ENCODE assay signal across 2 cellular contexts in the genomic region with DNA sequence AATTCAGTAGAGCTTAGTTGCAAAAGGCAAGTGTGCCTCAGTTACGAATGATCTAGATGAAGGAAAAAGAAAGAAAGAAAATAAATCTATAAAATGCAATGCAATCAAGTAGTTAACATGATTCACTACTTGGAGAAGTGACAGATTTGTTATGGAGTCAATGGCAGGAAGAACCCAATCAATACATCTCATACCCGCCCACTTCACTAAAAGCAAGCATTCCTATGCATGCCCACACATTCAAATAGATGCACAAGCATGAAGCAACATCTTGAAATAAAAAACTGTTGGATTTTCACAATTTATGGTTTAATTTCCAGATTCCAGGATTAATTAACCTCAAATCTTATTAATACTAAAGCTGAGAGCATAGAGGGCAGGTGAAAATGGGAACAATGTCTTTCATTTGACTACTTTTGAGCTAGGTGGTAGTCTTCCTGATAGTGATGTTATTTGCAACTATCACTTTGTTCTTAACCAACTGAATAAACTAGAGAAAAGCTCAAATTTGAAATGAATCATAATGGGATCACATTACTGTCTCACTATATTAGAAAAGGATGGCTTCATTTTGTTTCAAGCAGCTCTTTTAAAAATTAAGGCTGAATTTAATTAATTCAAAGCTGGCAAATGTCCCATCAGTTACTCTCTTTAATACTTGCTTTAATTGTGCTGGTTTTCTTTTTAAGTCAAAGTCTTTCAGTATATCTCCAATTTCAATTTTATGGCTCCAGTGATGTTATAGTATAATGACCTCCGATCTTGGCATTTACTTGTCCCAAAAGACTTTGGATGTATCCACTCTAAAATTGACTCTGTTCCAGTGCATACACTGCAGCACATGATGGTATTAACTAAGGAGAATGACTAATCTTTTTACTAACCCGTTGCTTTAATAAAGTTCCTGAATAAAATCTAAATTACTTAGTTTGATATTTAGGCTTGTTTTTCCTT.
A peak's percentile ranks its signal among the peaks of the same experiment; 100 is the strongest.
TF ChIP-seq lines count a peak whose summit lies in the region.

No MANE protein-coding gene starts in this region.

TF ChIP-seq in HEK293, 187 proteins besides CTCF, POLR2A, EP300 and RAD21 (continues in another document):
- TF ChIP-seq BCL11A (tag by site-specific recombination; IDR thresholded peaks at IDR 0.05; ENCODE audit: low read depth) (0 out of 2 replicates have a peak, but pooled peaks have one; percentile 48), ZNF24 (tag by site-specific recombination; IDR thresholded peaks at IDR 0.05) (no peak), ZNF600 (tag by site-specific recombination; IDR thresholded peaks at IDR 0.05) (no peak), ZNF140 (tag by site-specific recombination; IDR thresholded peaks at IDR 0.05) (no peak), ZNF202 (tag by site-specific recombination; IDR thresholded peaks at IDR 0.05; ENCODE audit: borderline replicate concordance) (no peak), ZNF214 (tag by site-specific recombination; IDR thresholded peaks at IDR 0.05; ENCODE audit: borderline replicate concordance) (no peak), ZNF114 (tag by site-specific recombination; IDR thresholded peaks at IDR 0.05) (no peak), SP3 (tag by site-specific recombination; IDR thresholded peaks at IDR 0.05) (no peak), YY1 (tag by site-specific recombination; IDR thresholded peaks at IDR 0.05) (no peak), ZXDB (tag by site-specific recombination; IDR thresholded peaks at IDR 0.05) (no peak), ZBTB8A (tag by site-specific recombination; IDR thresholded peaks at IDR 0.05) (no peak), ZNF785 (tag by site-specific recombination; IDR thresholded peaks at IDR 0.05) (no peak), HOXA7 (CRISPR knock-in tag; IDR thresholded peaks at IDR 0.05; ENCODE audit: borderline replicate concordance) (no peak), ZNF76 (tag by site-specific recombination; IDR thresholded peaks at IDR 0.05; ENCODE audit: borderline replicate concordance, low read depth) (no peak), GLIS1 (tag by site-specific recombination; IDR thresholded peaks at IDR 0.05) (no peak), TCF7L2 (IDR thresholded peaks at IDR 0.05; ENCODE audit: borderline replicate concordance, low read depth, low read length) (peak; percentile 31; the same call in 1 of the 2 replicates), ZNF248 (tag by site-specific recombination; IDR thresholded peaks at IDR 0.05) (no peak), ZFHX2 (tag by site-specific recombination; conservative IDR thresholded peaks at IDR 0.05) (no peak), ZBTB17 (tag by site-specific recombination; IDR thresholded peaks at IDR 0.05) (no peak), MYNN (tag by site-specific recombination; IDR thresholded peaks at IDR 0.05; ENCODE audit: borderline replicate concordance) (no peak), WT1 (tag by site-specific recombination; IDR thresholded peaks at IDR 0.05) (no peak), ZNF510 (tag by site-specific recombination; IDR thresholded peaks at IDR 0.05; ENCODE audit: insufficient replicate concordance) (no peak), ZNF530 (tag by site-specific recombination; IDR thresholded peaks at IDR 0.05; ENCODE audit: low read depth) (no peak), ZNF677 (tag by site-specific recombination; IDR thresholded peaks at IDR 0.05) (no peak), ZSCAN30 (tag by site-specific recombination; IDR thresholded peaks at IDR 0.05) (no peak), SP7 (tag by site-specific recombination; IDR thresholded peaks at IDR 0.05) (no peak), OSR2 (tag by site-specific recombination; IDR thresholded peaks at IDR 0.05) (0 out of 2 replicates have a peak, but pooled peaks have one; percentile 20), SETDB1 (IDR thresholded peaks at IDR 0.05; ENCODE audit: insufficient read length, low read length) (no peak), ZNF521 (tag by site-specific recombination; IDR thresholded peaks at IDR 0.05) (no peak), OVOL3 (tag by site-specific recombination; IDR thresholded peaks at IDR 0.05) (no peak)
- TF ChIP-seq, protein P1, sequence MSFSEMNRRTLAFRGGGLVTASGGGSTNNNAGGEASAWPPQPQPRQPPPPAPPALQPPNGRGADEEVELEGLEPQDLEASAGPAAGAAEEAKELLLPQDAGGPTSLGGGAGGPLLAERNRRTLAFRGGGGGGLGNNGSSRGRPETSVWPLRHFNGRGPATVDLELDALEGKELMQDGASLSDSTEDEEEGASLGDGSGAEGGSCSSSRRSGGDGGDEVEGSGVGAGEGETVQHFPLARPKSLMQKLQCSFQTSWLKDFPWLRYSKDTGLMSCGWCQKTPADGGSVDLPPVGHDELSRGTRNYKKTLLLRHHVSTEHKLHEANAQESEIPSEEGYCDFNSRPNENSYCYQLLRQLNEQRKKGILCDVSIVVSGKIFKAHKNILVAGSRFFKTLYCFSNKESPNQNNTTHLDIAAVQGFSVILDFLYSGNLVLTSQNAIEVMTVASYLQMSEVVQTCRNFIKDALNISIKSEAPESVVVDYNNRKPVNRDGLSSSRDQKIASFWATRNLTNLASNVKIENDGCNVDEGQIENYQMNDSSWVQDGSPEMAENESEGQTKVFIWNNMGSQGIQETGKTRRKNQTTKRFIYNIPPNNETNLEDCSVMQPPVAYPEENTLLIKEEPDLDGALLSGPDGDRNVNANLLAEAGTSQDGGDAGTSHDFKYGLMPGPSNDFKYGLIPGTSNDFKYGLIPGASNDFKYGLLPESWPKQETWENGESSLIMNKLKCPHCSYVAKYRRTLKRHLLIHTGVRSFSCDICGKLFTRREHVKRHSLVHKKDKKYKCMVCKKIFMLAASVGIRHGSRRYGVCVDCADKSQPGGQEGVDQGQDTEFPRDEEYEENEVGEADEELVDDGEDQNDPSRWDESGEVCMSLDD (tag by site-specific recombination; IDR thresholded peaks at IDR 0.05): no peak
- TF ChIP-seq, protein P2, sequence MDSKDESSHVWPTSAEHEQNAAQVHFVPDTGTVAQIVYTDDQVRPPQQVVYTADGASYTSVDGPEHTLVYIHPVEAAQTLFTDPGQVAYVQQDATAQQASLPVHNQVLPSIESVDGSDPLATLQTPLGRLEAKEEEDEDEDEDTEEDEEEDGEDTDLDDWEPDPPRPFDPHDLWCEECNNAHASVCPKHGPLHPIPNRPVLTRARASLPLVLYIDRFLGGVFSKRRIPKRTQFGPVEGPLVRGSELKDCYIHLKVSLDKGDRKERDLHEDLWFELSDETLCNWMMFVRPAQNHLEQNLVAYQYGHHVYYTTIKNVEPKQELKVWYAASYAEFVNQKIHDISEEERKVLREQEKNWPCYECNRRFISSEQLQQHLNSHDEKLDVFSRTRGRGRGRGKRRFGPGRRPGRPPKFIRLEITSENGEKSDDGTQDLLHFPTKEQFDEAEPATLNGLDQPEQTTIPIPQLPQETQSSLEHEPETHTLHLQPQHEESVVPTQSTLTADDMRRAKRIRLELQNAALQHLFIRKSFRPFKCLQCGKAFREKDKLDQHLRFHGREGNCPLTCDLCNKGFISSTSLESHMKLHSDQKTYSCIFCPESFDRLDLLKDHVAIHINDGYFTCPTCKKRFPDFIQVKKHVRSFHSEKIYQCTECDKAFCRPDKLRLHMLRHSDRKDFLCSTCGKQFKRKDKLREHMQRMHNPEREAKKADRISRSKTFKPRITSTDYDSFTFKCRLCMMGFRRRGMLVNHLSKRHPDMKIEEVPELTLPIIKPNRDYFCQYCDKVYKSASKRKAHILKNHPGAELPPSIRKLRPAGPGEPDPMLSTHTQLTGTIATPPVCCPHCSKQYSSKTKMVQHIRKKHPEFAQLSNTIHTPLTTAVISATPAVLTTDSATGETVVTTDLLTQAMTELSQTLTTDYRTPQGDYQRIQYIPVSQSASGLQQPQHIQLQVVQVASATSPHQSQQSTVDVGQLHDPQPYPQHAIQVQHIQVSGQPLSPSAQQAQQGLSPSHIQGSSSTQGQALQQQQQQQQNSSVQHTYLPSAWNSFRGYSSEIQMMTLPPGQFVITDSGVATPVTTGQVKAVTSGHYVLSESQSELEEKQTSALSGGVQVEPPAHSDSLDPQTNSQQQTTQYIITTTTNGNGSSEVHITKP (tag by site-specific recombination; IDR thresholded peaks at IDR 0.05): no peak

TF ChIP-seq in HepG2, 621 proteins besides CTCF, POLR2A, EP300 and RAD21:
- no peak for TF ChIP-seq ZKSCAN1 (IDR thresholded peaks at IDR 0.05; ENCODE audit: low read length)
- no peak for TF ChIP-seq SP2 (CRISPR knock-in tag; IDR thresholded peaks at IDR 0.05)
- TF ChIP-seq PHF5A (CRISPR knock-in tag; IDR thresholded peaks at IDR 0.05; ENCODE audit: low read depth, unreplicated experiment): no peak
- TF ChIP-seq ZNF615 (CRISPR knock-in tag; IDR thresholded peaks at IDR 0.05; ENCODE audit: borderline replicate concordance): no peak
- TF ChIP-seq GABPB1 (CRISPR knock-in tag; IDR thresholded peaks at IDR 0.05): no peak
- TF ChIP-seq, protein P3, sequence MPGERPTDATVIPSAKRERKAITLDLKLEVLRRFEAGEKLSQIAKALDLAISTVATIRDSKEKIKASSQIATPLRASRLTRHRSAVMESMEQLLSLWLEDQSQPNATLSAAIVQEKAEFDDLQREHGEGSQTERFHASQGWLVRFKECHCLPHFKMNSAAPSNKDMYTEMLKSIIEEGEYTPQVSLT (CRISPR knock-in tag; IDR thresholded peaks at IDR 0.05; ENCODE audit: borderline replicate concordance, low read depth): no peak
- no peak for TF ChIP-seq ZNF17 (CRISPR knock-in tag; IDR thresholded peaks at IDR 0.05)
- TF ChIP-seq ZC3H13 (CRISPR knock-in tag; IDR thresholded peaks at IDR 0.05): no peak
- TF ChIP-seq SP5 (CRISPR knock-in tag; IDR thresholded peaks at IDR 0.05; ENCODE audit: borderline replicate concordance, low read depth): no peak
- no peak for TF ChIP-seq DNMT3B (CRISPR knock-in tag; conservative IDR thresholded peaks at IDR 0.05)
- TF ChIP-seq ZSCAN29 (CRISPR knock-in tag; conservative IDR thresholded peaks at IDR 0.05): no peak
- TF ChIP-seq, protein P4, sequence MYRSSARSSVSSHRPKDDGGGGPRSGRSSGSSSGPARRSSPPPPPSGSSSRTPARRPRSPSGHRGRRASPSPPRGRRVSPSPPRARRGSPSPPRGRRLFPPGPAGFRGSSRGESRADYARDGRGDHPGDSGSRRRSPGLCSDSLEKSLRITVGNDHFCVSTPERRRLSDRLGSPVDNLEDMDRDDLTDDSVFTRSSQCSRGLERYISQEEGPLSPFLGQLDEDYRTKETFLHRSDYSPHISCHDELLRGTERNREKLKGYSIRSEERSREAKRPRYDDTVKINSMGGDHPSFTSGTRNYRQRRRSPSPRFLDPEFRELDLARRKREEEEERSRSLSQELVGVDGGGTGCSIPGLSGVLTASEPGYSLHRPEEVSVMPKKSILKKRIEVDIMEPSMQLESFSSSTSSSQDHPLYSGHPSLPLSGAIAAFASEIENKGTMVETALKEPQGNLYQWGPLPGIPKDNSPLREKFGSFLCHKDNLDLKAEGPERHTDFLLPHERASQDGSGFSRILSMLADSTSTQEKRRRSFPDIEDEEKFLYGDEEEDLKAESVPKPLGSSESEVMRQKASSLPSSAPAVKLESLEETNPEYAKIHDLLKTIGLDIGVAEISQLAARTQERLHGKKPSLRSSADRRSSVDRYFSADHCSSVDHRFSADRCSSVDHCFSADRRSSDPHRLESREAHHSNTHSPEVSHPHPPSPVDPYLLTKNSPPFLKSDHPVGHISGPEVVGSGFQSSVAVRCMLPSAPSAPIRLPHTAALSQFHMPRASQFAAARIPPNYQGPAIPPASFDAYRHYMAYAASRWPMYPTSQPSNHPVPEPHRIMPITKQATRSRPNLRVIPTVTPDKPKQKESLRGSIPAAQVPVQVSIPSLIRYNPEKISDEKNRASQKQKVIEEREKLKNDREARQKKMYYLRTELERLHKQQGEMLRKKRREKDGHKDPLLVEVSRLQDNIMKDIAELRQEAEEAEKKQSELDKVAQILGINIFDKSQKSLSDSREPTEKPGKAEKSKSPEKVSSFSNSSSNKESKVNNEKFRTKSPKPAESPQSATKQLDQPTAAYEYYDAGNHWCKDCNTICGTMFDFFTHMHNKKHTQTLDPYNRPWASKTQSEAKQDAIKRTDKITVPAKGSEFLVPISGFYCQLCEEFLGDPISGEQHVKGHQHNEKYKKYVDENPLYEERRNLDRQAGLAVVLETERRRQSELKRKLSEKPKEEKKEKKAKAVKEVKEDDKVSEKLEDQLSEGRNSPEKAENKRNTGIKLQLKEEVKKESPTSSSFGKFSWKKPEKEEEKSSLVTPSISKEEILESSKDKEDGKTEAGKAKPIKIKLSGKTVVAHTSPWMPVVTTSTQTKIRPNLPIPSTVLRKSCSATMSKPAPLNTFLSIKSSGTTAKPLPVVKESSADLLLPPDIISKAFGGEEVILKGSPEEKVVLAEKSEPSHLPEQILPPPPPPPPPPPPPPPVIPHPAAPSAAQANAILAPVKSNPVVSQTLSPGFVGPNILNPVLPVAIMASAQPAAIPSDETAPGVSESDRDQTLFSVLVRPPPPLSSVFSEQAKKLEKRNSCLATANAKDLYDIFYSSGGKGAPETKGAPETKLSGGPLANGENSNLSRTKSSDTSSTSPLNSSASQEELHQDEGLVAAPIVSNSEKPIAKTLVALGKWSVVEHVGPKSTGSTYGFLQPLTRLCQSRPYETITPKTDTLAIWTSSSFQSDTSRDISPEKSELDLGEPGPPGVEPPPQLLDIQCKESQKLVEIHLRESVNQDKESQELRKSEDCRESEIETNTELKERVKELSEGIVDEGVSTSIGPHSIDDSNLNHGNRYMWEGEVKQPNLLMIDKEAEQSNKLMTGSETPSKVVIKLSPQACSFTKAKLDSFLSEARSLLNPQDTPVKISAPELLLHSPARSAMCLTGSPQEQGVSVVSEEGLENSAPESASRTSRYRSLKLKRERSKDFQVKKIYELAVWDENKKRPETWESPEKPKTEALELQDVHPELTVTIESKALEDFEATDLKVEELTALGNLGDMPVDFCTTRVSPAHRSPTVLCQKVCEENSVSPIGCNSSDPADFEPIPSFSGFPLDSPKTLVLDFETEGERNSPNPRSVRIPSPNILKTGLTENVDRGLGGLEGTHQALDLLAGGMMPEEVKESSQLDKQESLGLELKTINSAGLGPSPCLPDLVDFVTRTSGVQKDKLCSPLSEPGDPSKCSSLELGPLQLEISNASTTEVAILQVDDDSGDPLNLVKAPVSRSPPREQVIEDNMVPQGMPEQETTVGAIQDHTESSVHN (CRISPR knock-in tag; IDR thresholded peaks at IDR 0.05): no peak
- no peak for TF ChIP-seq SRSF4 (IDR thresholded peaks at IDR 0.05; ENCODE audit: low read depth, low read length, poor library complexity, severe bottlenecking)
- no peak for TF ChIP-seq SETDB1 (CRISPR knock-in tag; IDR thresholded peaks at IDR 0.05; ENCODE audit: borderline replicate concordance)
- no peak for TF ChIP-seq RFXAP (CRISPR knock-in tag; IDR thresholded peaks at IDR 0.05; ENCODE audit: borderline replicate concordance)
- TF ChIP-seq, protein P5, sequence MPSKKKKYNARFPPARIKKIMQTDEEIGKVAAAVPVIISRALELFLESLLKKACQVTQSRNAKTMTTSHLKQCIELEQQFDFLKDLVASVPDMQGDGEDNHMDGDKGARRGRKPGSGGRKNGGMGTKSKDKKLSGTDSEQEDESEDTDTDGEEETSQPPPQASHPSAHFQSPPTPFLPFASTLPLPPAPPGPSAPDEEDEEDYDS (CRISPR knock-in tag; IDR thresholded peaks at IDR 0.05): no peak
- TF ChIP-seq ZBTB8A (CRISPR knock-in tag; IDR thresholded peaks at IDR 0.05; ENCODE audit: borderline replicate concordance, low read depth): no peak
- no peak for TF ChIP-seq SIX1 (CRISPR knock-in tag; IDR thresholded peaks at IDR 0.05; ENCODE audit: borderline replicate concordance)
- TF ChIP-seq ZNF772 (CRISPR knock-in tag; IDR thresholded peaks at IDR 0.05): no peak
